26 cellular contexts compared by ENCODE assay signal in the genomic region with DNA sequence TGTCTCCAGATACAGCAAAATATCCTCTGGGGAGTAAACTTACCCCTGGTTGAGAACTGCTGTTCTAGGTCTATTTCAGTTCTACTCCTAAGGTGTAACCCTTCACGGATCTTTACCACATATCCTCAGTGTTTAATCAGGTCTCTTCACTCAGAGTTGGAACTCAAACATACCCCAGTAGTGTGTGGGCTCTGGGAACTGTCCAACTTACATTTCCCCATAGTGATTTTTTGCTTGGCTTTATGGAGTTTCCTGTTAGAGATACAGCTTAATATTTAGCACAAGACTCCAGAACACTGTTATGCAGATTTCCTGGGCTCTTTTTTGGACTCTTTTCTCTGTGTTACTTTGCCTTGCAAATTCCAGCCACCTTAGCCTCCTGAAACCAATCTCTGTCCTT.
"Had no signal": no experiment of that assay in that cellular context is flagged by ENCODE, and none has a peak within 500 bp of the region (broad histone marks: within the 10 kb centered on the region; RNA-seq: fewer than 3 reads in every experiment).

No MANE protein-coding gene starts in this region.

- H3K4me3 ChIP-seq: adrenal gland, breast epithelium, SJSA1 had no signal

- ATAC-seq: activated CD8-positive, alpha-beta T cell treated with anti-CD3 and anti-CD28 coated beads, Interleukin-2, amount 10 ng/mL, durations not matched to agents 7 days and 5 days; PC-3; SK-N-SH treated with all-trans-retinoic acid at 6 μM for 48 hours; WTC11 had no signal

- FAIRE-seq: RCC 7860 had no signal

- H3K4me1 ChIP-seq: adrenal gland, breast epithelium, SJSA1 had no signal

- DNase-seq: activated CD4-positive, alpha-beta T cell treated with anti-CD3 and anti-CD28 coated beads for 48 hours; activated CD4-positive, alpha-beta T cell treated with anti-CD3 and anti-CD28 coated beads, Interleukin-2, amount 50 U/mL, for 4 hours; activated CD4-positive, CD25-positive, alpha-beta regulatory T cell treated with anti-CD3 and anti-CD28 coated beads, Interleukin-2, amount 50 U/mL, for 72 hours; activated CD8-positive, alpha-beta memory T cell treated with anti-CD3 and anti-CD28 coated beads, Interleukin-2, amount 50 U/mL, for 48 hours; activated CD8-positive, alpha-beta T cell treated with anti-CD3 and anti-CD28 coated beads, Interleukin-2, amount 10 ng/mL, durations not matched to agents 7 days and 5 days; activated naive CD4-positive, alpha-beta T cell treated with anti-CD3 and anti-CD28 coated beads, Interleukin-2, amount 50 U/mL, for 16 hours; activated naive CD8-positive, alpha-beta T cell treated with anti-CD3 and anti-CD28 coated beads, Interleukin-2, amount 10 ng/mL, durations not matched to agents 7 days and 5 days; activated T-cell treated with anti-CD3 and anti-CD28 coated beads, Interleukin-2, amount 50 U/mL, for 1 hour; adrenal gland; anterior cingulate cortex; KBM-7; NCI-H1048; NCI-H1694; NCI-H2029; NCI-H2107; NCI-H2171 treated with DMSO at 0.1 percent for 48 hours; NCI-H226; NCI-H82; PC-3; SHP77; T-helper 9 cell had no signal

- H3K27ac ChIP-seq: adrenal gland, breast epithelium, SJSA1 had no signal

- H3K9me3 ChIP-seq: adrenal gland, breast epithelium had no signal

- H3K36me3 ChIP-seq: adrenal gland, breast epithelium, SJSA1 had no signal

- H3K27me3 ChIP-seq: adrenal gland, breast epithelium, SJSA1 had no signal
